In genomic region chr15:77821188-77821958, GRCh38 we compare ENCODE assay signal across 9 cellular contexts.
DNase-seq lines count a peak whose midpoint lies in the region; ATAC-seq and TF ChIP-seq lines count a peak whose summit lies in the region.
"Had no signal": no experiment of that assay in that cellular context is flagged by ENCODE, and none has a peak within 500 bp of the region (broad histone marks: within the 10 kb centered on the region; RNA-seq: fewer than 3 reads in every experiment).

No MANE protein-coding gene starts in this region.

- H3K4me1 ChIP-seq in RWPE2 (ENCODE audit: insufficient read depth, poor library complexity, severe bottlenecking), result no peaks in the 10 kb centered on the region

- intact Hi-C loops in left colon (cut with DNase I, micrococcal nuclease), result loop anchor here in 1 of 2 donors (5.0 kb wide), 1 partner anchor 184 kb away; no protein-coding TSS in a partner anchor

- no peak overlapping the region for H3K27ac Mint-ChIP-seq in stimulated activated effector memory CD8-positive, alpha-beta T cell treated with anti-CD3 and anti-CD28 coated beads, Interleukin-12 subunit alpha, Interleukin-12 subunit beta, amount 100 ng/mL, for 72 hours
- H3K27ac Mint-ChIP-seq: activated B cell treated with CpG ODN at 0.5 μM for 24 hours had no signal

- H3K4me3 ChIP-seq in Jurkat, Clone E6-1 (ENCODE audit: low read length), result no peak overlapping the region
- no peak overlapping the region for H3K4me3 ChIP-seq in RWPE2 (ENCODE audit: severe bottlenecking)

- peaks cover 5% of the 10 kb centered on the region for H3K4me1 Mint-ChIP-seq in stimulated activated effector memory CD8-positive, alpha-beta T cell treated with anti-CD3 and anti-CD28 coated beads, Interleukin-12 subunit alpha, Interleukin-12 subunit beta, amount 100 ng/mL, for 72 hours

- H3K9me3 Mint-ChIP-seq in stimulated activated effector memory CD8-positive, alpha-beta T cell treated with anti-CD3 and anti-CD28 coated beads, Interleukin-12 subunit alpha, Interleukin-12 subunit beta, amount 100 ng/mL, for 72 hours, result no peaks in the 10 kb centered on the region
- H3K9me3 Mint-ChIP-seq: activated B cell treated with CpG ODN at 0.5 μM for 24 hours had no signal

- no peak overlapping the region for H3K4me3 Mint-ChIP-seq in stimulated activated effector memory CD8-positive, alpha-beta T cell treated with anti-CD3 and anti-CD28 coated beads, Interleukin-12 subunit alpha, Interleukin-12 subunit beta, amount 100 ng/mL, for 72 hours

- no peak overlapping the region for H3K27ac ChIP-seq in RWPE2 (ENCODE audit: poor library complexity, severe bottlenecking)
- no peak overlapping the region for H3K27ac ChIP-seq in caudate nucleus (ENCODE audit: low read depth, low read length)

- ATAC-seq in RWPE2 (ENCODE audit: low read depth) (peak; percentile 76), left colon (peak; percentile 82), GM18519 (IDR thresholded peaks at IDR 0.05; ENCODE audit: low FRiP score, unreplicated experiment) (no peak)
- ATAC-seq in stimulated activated effector memory CD8-positive, alpha-beta T cell treated with anti-CD3 and anti-CD28 coated beads, Interleukin-12 subunit alpha, Interleukin-12 subunit beta, amount 100 ng/mL, for 72 hours, result peak; percentile 53

- TF ChIP-seq CTCF in RWPE2 (IDR thresholded peaks at IDR 0.05; ENCODE audit: poor library complexity, severe bottlenecking), result peak; percentile 97

- peaks cover 34% of the 10 kb centered on the region for H3K27me3 ChIP-seq in RWPE2 (ENCODE audit: insufficient read depth, poor library complexity, severe bottlenecking)

- H3K36me3 Mint-ChIP-seq in stimulated activated effector memory CD8-positive, alpha-beta T cell treated with anti-CD3 and anti-CD28 coated beads, Interleukin-12 subunit alpha, Interleukin-12 subunit beta, amount 100 ng/mL, for 72 hours, result no peaks in the 10 kb centered on the region

- no peaks in the 10 kb centered on the region for H3K36me3 ChIP-seq in RWPE2 (ENCODE audit: low read depth)

- no peaks in the 10 kb centered on the region for H3K9me3 ChIP-seq in RWPE2 (ENCODE audit: severe bottlenecking)

- DNase-seq in G401 (ENCODE audit: low spot score) (peak; percentile 86), RWPE2 (ENCODE audit: low spot score) (no peak), caudate nucleus (lab: John Stamatoyannopoulos, UW) (peak in 53 of 61 donors; percentile 7 to 75 (median 37)), left colon (peak in 1 of 2 donors; percentile 74)
- peak; percentile 28 for DNase-seq in Jurkat, Clone E6-1 (ENCODE audit: low read depth, low spot score)
- DNase-seq in stimulated activated effector memory CD8-positive, alpha-beta T cell treated with anti-CD3 and anti-CD28 coated beads, Interleukin-12 subunit alpha, Interleukin-12 subunit beta, amount 100 ng/mL, for 72 hours (ENCODE audit: low spot score in 2 of 2), result peak in 1 of 2 donors; percentile 66
- DNase-seq in effector CD4-positive, alpha-beta T cell, result no peak
- DNase-seq: activated B cell treated with CpG ODN at 0.5 μM for 24 hours had no signal

- in situ Hi-C loops in G401 (cut with HindIII; ENCODE audit: low sequenced_read_pairs), result no loop called here

Comparison
In these comparisons a context has a peak if more than half of its experiments do, and no peak if none do; other contexts are left out.
1. DNase-seq: peak in G401 (single experiment), Jurkat, Clone E6-1 (single experiment) and caudate nucleus (53 of 61); none in RWPE2 (single experiment) and effector CD4-positive, alpha-beta T cell (single experiment).